ENCODE assay signal across 8 cellular contexts in the genomic region with DNA sequence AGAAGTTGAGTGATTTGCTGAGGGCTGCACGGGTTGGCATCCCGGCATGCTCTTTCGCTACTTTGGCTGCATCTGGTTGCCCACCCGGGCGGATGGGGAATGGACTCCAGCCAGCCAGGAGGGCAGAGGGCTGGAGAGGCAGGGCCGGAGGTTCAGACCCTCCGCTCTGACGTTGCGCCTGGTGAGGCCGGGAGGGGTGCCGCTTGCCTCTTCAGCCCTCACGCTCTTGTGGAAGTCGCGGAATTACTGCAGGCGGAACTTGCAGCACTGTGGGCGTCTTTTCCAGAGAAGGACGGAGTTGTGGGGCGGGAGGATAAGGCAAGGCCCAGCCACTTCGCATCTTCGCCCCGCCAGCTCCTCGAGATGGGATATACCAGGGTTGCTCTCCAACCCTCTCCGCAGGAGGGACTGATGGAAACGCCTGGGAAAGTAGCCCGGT. TPM values are rescaled to one million over a fixed set of nuclear protein-coding genes. Genes with fewer than 3 reads are reported as not detected.
DNase-seq lines count a peak whose midpoint lies in the region; ATAC-seq lines count a peak whose summit lies in the region.

No MANE protein-coding gene starts in this region.

- peak overlapping the region; percentile 82 for H3K4me3 ChIP-seq in iPS DF 6.9 (ENCODE audit: low read length)

- peaks cover 13% of the 10 kb centered on the region for H3K36me3 ChIP-seq in iPS DF 6.9 (ENCODE audit: control insufficient read depth, insufficient read depth, low read length)

- no peak overlapping the region for H3K27ac ChIP-seq in iPS DF 6.9 (ENCODE audit: low read length)

- no peak for DNase-seq in activated CD8-positive, alpha-beta memory T cell treated with anti-CD3 and anti-CD28 coated beads, Interleukin-2, amount 10 ng/mL, durations not matched to agents 7 days and 5 days
- no peak for DNase-seq in activated CD8-positive, alpha-beta memory T cell treated with anti-CD3 and anti-CD28 coated beads, Interleukin-2, amount 50 U/mL, for 4 hours
- peak; percentile 29 for DNase-seq in activated naive CD8-positive, alpha-beta T cell treated with anti-CD3 and anti-CD28 coated beads for 36 hours
- DNase-seq in iPS DF 6.9 (ENCODE audit: low read depth, low spot score) (no peak), activated gamma-delta T cell treated with Interleukin-2 at 50 U/mL for 16 hours (no peak)
- DNase-seq in stimulated activated effector memory CD8-positive, alpha-beta T cell treated with anti-CD3 and anti-CD28 coated beads, Interleukin-12 subunit alpha, Interleukin-12 subunit beta, amount 100 ng/mL, for 72 hours (ENCODE audit: low spot score in 2 of 2): no peak

- CTCF ChIA-PET in activated CD8-positive, alpha-beta memory T cell treated with anti-CD3 and anti-CD28 coated beads, Interleukin-2, amount 10 ng/mL, durations not matched to agents 7 days and 5 days (lab: Charles Lee): interaction anchor here (0.8 to 1.9 kb wide), 16 partner anchors 17 to 206 kb away, joined by 3 to 14 read pairs (median 4); partner anchors contain the start of genes GMEB2, HELZ2, LIME1 and TPD52L2

- H3K27ac Mint-ChIP-seq in activated CD8-positive, alpha-beta memory T cell treated with anti-CD3 and anti-CD28 coated beads, Interleukin-2, amount 10 ng/mL, durations not matched to agents 7 days and 5 days: peak overlapping the region; percentile 93
- peak overlapping the region; percentile 92 for H3K27ac Mint-ChIP-seq in activated naive CD8-positive, alpha-beta T cell treated with anti-CD3 and anti-CD28 coated beads for 36 hours
- peak overlapping the region; percentile 96 for H3K27ac Mint-ChIP-seq in stimulated activated effector memory CD8-positive, alpha-beta T cell treated with anti-CD3 and anti-CD28 coated beads, Interleukin-12 subunit alpha, Interleukin-12 subunit beta, amount 100 ng/mL, for 72 hours

- no CpG with 5 or more reads among the region's 25 CpGs for whole genome bisulfite sequencing in iPS DF 6.9 (ENCODE audit: insufficient coverage, insufficient read length)

- no peaks in the 10 kb centered on the region for H3K9me3 Mint-ChIP-seq in activated CD8-positive, alpha-beta memory T cell treated with anti-CD3 and anti-CD28 coated beads, Interleukin-2, amount 10 ng/mL, durations not matched to agents 7 days and 5 days (ENCODE audit: low read depth)
- no peaks in the 10 kb centered on the region for H3K9me3 Mint-ChIP-seq in activated naive CD8-positive, alpha-beta T cell treated with anti-CD3 and anti-CD28 coated beads for 36 hours
- H3K9me3 Mint-ChIP-seq in stimulated activated effector memory CD8-positive, alpha-beta T cell treated with anti-CD3 and anti-CD28 coated beads, Interleukin-12 subunit alpha, Interleukin-12 subunit beta, amount 100 ng/mL, for 72 hours: no peaks in the 10 kb centered on the region

- peak overlapping the region; percentile 95 for H3K4me3 Mint-ChIP-seq in activated CD8-positive, alpha-beta memory T cell treated with anti-CD3 and anti-CD28 coated beads, Interleukin-2, amount 10 ng/mL, durations not matched to agents 7 days and 5 days
- H3K4me3 Mint-ChIP-seq in activated naive CD8-positive, alpha-beta T cell treated with anti-CD3 and anti-CD28 coated beads for 36 hours: peak overlapping the region; percentile 91
- peak overlapping the region; percentile 94 for H3K4me3 Mint-ChIP-seq in stimulated activated effector memory CD8-positive, alpha-beta T cell treated with anti-CD3 and anti-CD28 coated beads, Interleukin-12 subunit alpha, Interleukin-12 subunit beta, amount 100 ng/mL, for 72 hours

- H3K27me3 ChIP-seq in iPS DF 6.9 (ENCODE audit: control insufficient read depth, insufficient read depth, low read length): no peaks in the 10 kb centered on the region

- no peaks in the 10 kb centered on the region for H3K9me3 ChIP-seq in iPS DF 6.9 (ENCODE audit: control insufficient read depth, insufficient read depth, low read length)

- H3K36me3 Mint-ChIP-seq in activated CD8-positive, alpha-beta memory T cell treated with anti-CD3 and anti-CD28 coated beads, Interleukin-2, amount 10 ng/mL, durations not matched to agents 7 days and 5 days: peaks cover 5% of the 10 kb centered on the region
- H3K36me3 Mint-ChIP-seq in activated naive CD8-positive, alpha-beta T cell treated with anti-CD3 and anti-CD28 coated beads for 36 hours: peaks cover 9% of the 10 kb centered on the region
- peaks cover 36% of the 10 kb centered on the region for H3K36me3 Mint-ChIP-seq in stimulated activated effector memory CD8-positive, alpha-beta T cell treated with anti-CD3 and anti-CD28 coated beads, Interleukin-12 subunit alpha, Interleukin-12 subunit beta, amount 100 ng/mL, for 72 hours

- ATAC-seq in activated CD8-positive, alpha-beta memory T cell treated with anti-CD3 and anti-CD28 coated beads, Interleukin-2, amount 10 ng/mL, durations not matched to agents 7 days and 5 days: peak; percentile 12
- ATAC-seq in HG03432 (IDR thresholded peaks at IDR 0.05; ENCODE audit: unreplicated experiment) (peak; percentile 18), GM21367 (IDR thresholded peaks at IDR 0.05; ENCODE audit: unreplicated experiment) (no peak)
- peak; percentile 14 for ATAC-seq in stimulated activated effector memory CD8-positive, alpha-beta T cell treated with anti-CD3 and anti-CD28 coated beads, Interleukin-12 subunit alpha, Interleukin-12 subunit beta, amount 100 ng/mL, for 72 hours

- no peaks in the 10 kb centered on the region for H3K27me3 Mint-ChIP-seq in activated CD8-positive, alpha-beta memory T cell treated with anti-CD3 and anti-CD28 coated beads, Interleukin-2, amount 10 ng/mL, durations not matched to agents 7 days and 5 days
- H3K27me3 Mint-ChIP-seq in activated naive CD8-positive, alpha-beta T cell treated with anti-CD3 and anti-CD28 coated beads for 36 hours: no peaks in the 10 kb centered on the region

- peaks cover 6% of the 10 kb centered on the region; the same call in 1 of the 2 replicates for H3K4me1 ChIP-seq in iPS DF 6.9 (ENCODE audit: control insufficient read depth, insufficient read depth, low read length)

- peaks cover 35% of the 10 kb centered on the region for H3K4me1 Mint-ChIP-seq in activated CD8-positive, alpha-beta memory T cell treated with anti-CD3 and anti-CD28 coated beads, Interleukin-2, amount 10 ng/mL, durations not matched to agents 7 days and 5 days
- peaks cover 26% of the 10 kb centered on the region for H3K4me1 Mint-ChIP-seq in activated naive CD8-positive, alpha-beta T cell treated with anti-CD3 and anti-CD28 coated beads for 36 hours
- peaks cover 39% of the 10 kb centered on the region for H3K4me1 Mint-ChIP-seq in stimulated activated effector memory CD8-positive, alpha-beta T cell treated with anti-CD3 and anti-CD28 coated beads, Interleukin-12 subunit alpha, Interleukin-12 subunit beta, amount 100 ng/mL, for 72 hours

RNA-seq across cellular contexts. Expression of gene RTEL1, which starts 0.7 kb away (rescaled TPM):
- total RNA-seq in activated CD8-positive, alpha-beta memory T cell treated with anti-CD3 and anti-CD28 coated beads, Interleukin-2, amount 10 ng/mL, durations not matched to agents 7 days and 5 days: 10 to 100 TPM; 50.0 to 53.6 TPM
- 10 to 100 TPM; 43.9 to 44.8 TPM for total RNA-seq in activated naive CD8-positive, alpha-beta T cell treated with anti-CD3 and anti-CD28 coated beads for 36 hours

RNA-seq across cellular contexts. Expression of gene STMN3, which starts 5.5 kb away (rescaled TPM):
- 10 to 100 TPM in 1 of 2 experiments, 1 to 10 TPM in 1; 8.0 to 15.9 TPM for total RNA-seq in activated CD8-positive, alpha-beta memory T cell treated with anti-CD3 and anti-CD28 coated beads, Interleukin-2, amount 10 ng/mL, durations not matched to agents 7 days and 5 days
- total RNA-seq in activated naive CD8-positive, alpha-beta T cell treated with anti-CD3 and anti-CD28 coated beads for 36 hours: 10 to 100 TPM; 10.2 to 11.7 TPM

RNA-seq across cellular contexts. Expression of gene GMEB2, which starts 31.9 kb away (rescaled TPM):
- 10 to 100 TPM; 16.3 to 19.3 TPM for total RNA-seq in activated CD8-positive, alpha-beta memory T cell treated with anti-CD3 and anti-CD28 coated beads, Interleukin-2, amount 10 ng/mL, durations not matched to agents 7 days and 5 days
- total RNA-seq in activated naive CD8-positive, alpha-beta T cell treated with anti-CD3 and anti-CD28 coated beads for 36 hours: 10 to 100 TPM; 13.8 to 14.6 TPM

RNA-seq across cellular contexts. Expression of gene TNFRSF6B, which starts 37.7 kb away (rescaled TPM):
- total RNA-seq in activated CD8-positive, alpha-beta memory T cell treated with anti-CD3 and anti-CD28 coated beads, Interleukin-2, amount 10 ng/mL, durations not matched to agents 7 days and 5 days: not detected
- total RNA-seq in activated naive CD8-positive, alpha-beta T cell treated with anti-CD3 and anti-CD28 coated beads for 36 hours: not detected

RNA-seq across cellular contexts. Expression of gene ARFRP1, which starts 49.0 kb away (rescaled TPM):
- 10 to 100 TPM; 62.6 to 62.7 TPM for total RNA-seq in activated CD8-positive, alpha-beta memory T cell treated with anti-CD3 and anti-CD28 coated beads, Interleukin-2, amount 10 ng/mL, durations not matched to agents 7 days and 5 days
- total RNA-seq in activated naive CD8-positive, alpha-beta T cell treated with anti-CD3 and anti-CD28 coated beads for 36 hours: 10 to 100 TPM; 49.5 to 50.1 TPM
